ENCODE assay signal across 37 cellular contexts in the genomic region with DNA sequence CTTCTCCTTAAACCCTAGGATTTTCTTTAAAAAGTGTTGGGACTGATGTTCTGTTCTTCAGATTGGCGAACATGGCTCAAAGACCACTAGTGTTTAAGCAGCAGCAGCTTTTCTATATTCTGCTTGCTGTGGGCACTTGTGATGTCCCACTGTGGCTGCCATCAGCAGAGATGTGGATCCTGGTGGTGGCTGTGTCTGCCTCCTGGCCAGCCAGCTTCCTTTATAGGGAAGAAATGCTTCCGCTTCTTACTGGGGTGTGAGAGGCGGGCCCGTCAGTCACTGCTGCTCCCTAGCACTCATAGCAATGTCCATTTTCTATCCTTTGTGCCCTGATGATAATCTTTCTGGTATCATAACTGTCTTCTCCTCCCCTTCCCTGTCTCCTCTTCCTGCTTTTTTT.
"Had no signal": no experiment of that assay in that cellular context is flagged by ENCODE, and none has a peak within 500 bp of the region (broad histone marks: within the 10 kb centered on the region; RNA-seq: fewer than 3 reads in every experiment).

No MANE protein-coding gene starts in this region.

- H3K36me3 ChIP-seq: adrenal gland, brain microvascular endothelial cell, breast epithelium, WERI-Rb-1 had no signal

- H3K9me3 ChIP-seq: adrenal gland, body of pancreas, breast epithelium had no signal

- H3K27ac Mint-ChIP-seq: activated B cell treated with CpG ODN at 0.5 μM for 24 hours; activated CD4-positive, alpha-beta memory T cell treated with anti-CD3 and anti-CD28 coated beads for 36 hours; activated CD4-positive, alpha-beta T cell treated with anti-CD3 and anti-CD28 coated beads, Interleukin-2, amount 10 ng/mL, durations not matched to agents 24 days and 14 days; activated CD8-positive, alpha-beta T cell treated with anti-CD3 and anti-CD28 coated beads for 36 hours; activated naive CD4-positive, alpha-beta T cell treated with anti-CD3 and anti-CD28 coated beads for 36 hours; activated naive CD4-positive, alpha-beta T cell treated with anti-CD3 and anti-CD28 coated beads, Interleukin-2, amount 50 U/mL, for 72 hours; activated naive CD8-positive, alpha-beta T cell treated with anti-CD3 and anti-CD28 coated beads for 36 hours; activated T-cell treated with anti-CD3 and anti-CD28 coated beads, Interleukin-2, amount 50 U/mL, for 72 hours; activated T-helper 1 cell treated with anti-CD3 and anti-CD28 coated beads, Interleukin-12 subunit alpha, Interleukin-12 subunit beta, Interleukin-2, Interleukin-4 antibody, amounts not matched to agents 30 ng/mL and 10 ng/mL and 1 ng/mL, durations not matched to agents 14 hours and 24 hours and 36 hours; activated T-helper 17 cell treated with anti-CD3 and anti-CD28 coated beads, Interleukin-2, amount 50 U/mL, for 72 hours; T-helper 1 cell treated with Interleukin-12 subunit alpha and Interleukin-12 subunit beta and Interleukin-4 antibody, amounts not matched to agents 30 μg/mL and 1 μg/mL, for 36 hours; T-helper 2 cell treated with Interferon-gamma antibody and Interleukin-4, amounts not matched to agents 5 μg/mL and 100 μg/mL, for 36 hours had no signal

- H3K36me3 Mint-ChIP-seq: activated naive CD8-positive, alpha-beta T cell treated with anti-CD3 and anti-CD28 coated beads for 36 hours had no signal

- ATAC-seq: activated CD8-positive, alpha-beta T cell treated with anti-CD3 and anti-CD28 coated beads for 36 hours; activated naive CD4-positive, alpha-beta T cell treated with anti-CD3 and anti-CD28 coated beads, Interleukin-2, amount 50 U/mL, for 72 hours; activated T-cell treated with anti-CD3 and anti-CD28 coated beads, Interleukin-2, amount 50 U/mL, for 4 hours; activated T-cell treated with anti-CD3 and anti-CD28 coated beads, Interleukin-2, amount 50 U/mL, for 72 hours; activated T-helper 17 cell treated with anti-CD3 and anti-CD28 coated beads, Interleukin-2, amount 50 U/mL, for 72 hours; body of pancreas had no signal

- H3K4me3 ChIP-seq: adrenal gland, body of pancreas, breast epithelium had no signal

- FAIRE-seq: astrocyte, TTC549 had no signal

- H3K4me1 Mint-ChIP-seq: activated B cell treated with CpG ODN at 0.5 μM for 24 hours; activated T-helper 17 cell treated with anti-CD3 and anti-CD28 coated beads, Interleukin-2, amount 50 U/mL, for 72 hours had no signal

- DNase-seq: activated B cell treated with CpG ODN at 0.5 μM for 24 hours; activated CD4-positive, alpha-beta memory T cell treated with anti-CD3 and anti-CD28 coated beads for 36 hours; activated CD4-positive, alpha-beta T cell treated with anti-CD3 and anti-CD28 coated beads for 4 hours; activated CD4-positive, alpha-beta T cell treated with anti-CD3 and anti-CD28 coated beads, Interleukin-2, amount 10 ng/mL, durations not matched to agents 24 days and 14 days; activated CD4-positive, alpha-beta T cell treated with anti-CD3 and anti-CD28 coated beads, Interleukin-2, amount 50 U/mL, for 1 hour; activated CD4-positive, alpha-beta T cell treated with anti-CD3 and anti-CD28 coated beads, Interleukin-2, amount 50 U/mL, for 4 hours; activated CD4-positive, CD25-positive, alpha-beta regulatory T cell treated with anti-CD3 and anti-CD28 coated beads, Interleukin-2, amount 50 U/mL, for 72 hours; activated CD8-positive, alpha-beta memory T cell treated with anti-CD3 and anti-CD28 coated beads, Interleukin-2, amount 50 U/mL, for 4 hours; activated CD8-positive, alpha-beta T cell treated with anti-CD3 and anti-CD28 coated beads for 36 hours; activated effector memory CD4-positive, alpha-beta T cell treated with anti-CD3 and anti-CD28 coated beads, Interleukin-2, amount 50 U/mL, for 16 hours; activated gamma-delta T cell treated with Interleukin-2 at 50 U/mL for 16 hours; activated naive CD4-positive, alpha-beta T cell; activated naive CD4-positive, alpha-beta T cell treated with anti-CD3 and anti-CD28 coated beads for 36 hours; activated naive CD4-positive, alpha-beta T cell treated with anti-CD3 and anti-CD28 coated beads, Interleukin-2, amount 50 U/mL, for 16 hours; activated naive CD8-positive, alpha-beta T cell treated with anti-CD3 and anti-CD28 coated beads for 36 hours; activated T-cell treated with anti-CD3 and anti-CD28 coated beads for 4 hours; activated T-cell treated with anti-CD3 and anti-CD28 coated beads, Interleukin-2, amount 50 U/mL, for 1 hour; activated T-cell treated with anti-CD3 and anti-CD28 coated beads, Interleukin-2, amount 50 U/mL, for 4 hours; activated T-cell treated with anti-CD3 and anti-CD28 coated beads, Interleukin-2, amount 50 U/mL, for 72 hours; adrenal gland; amniotic stem cell; aorta; body of pancreas; brain microvascular endothelial cell; central memory CD4-positive, alpha-beta T cell; T-helper 1 cell; T-helper 2 cell; T-helper 9 cell; WERI-Rb-1 had no signal

- H3K27me3 ChIP-seq: adrenal gland, body of pancreas, brain microvascular endothelial cell, breast epithelium had no signal

- H3K4me1 ChIP-seq: body of pancreas, breast epithelium had no signal

- H3K27me3 Mint-ChIP-seq: activated B cell treated with CpG ODN at 0.5 μM for 24 hours; activated CD4-positive, alpha-beta memory T cell treated with anti-CD3 and anti-CD28 coated beads for 36 hours had no signal

- H3K27ac ChIP-seq: adrenal gland, body of pancreas, brain microvascular endothelial cell, breast epithelium, WERI-Rb-1 had no signal

- H3K4me3 Mint-ChIP-seq: activated B cell treated with CpG ODN at 0.5 μM for 24 hours; activated CD4-positive, alpha-beta memory T cell treated with anti-CD3 and anti-CD28 coated beads for 36 hours; activated CD4-positive, alpha-beta T cell treated with anti-CD3 and anti-CD28 coated beads, Interleukin-2, amount 10 ng/mL, durations not matched to agents 24 days and 14 days; activated CD8-positive, alpha-beta T cell treated with anti-CD3 and anti-CD28 coated beads for 36 hours; activated naive CD4-positive, alpha-beta T cell treated with anti-CD3 and anti-CD28 coated beads for 36 hours; activated naive CD8-positive, alpha-beta T cell treated with anti-CD3 and anti-CD28 coated beads for 36 hours; activated T-cell treated with anti-CD3 and anti-CD28 coated beads, Interleukin-2, amount 50 U/mL, for 4 hours; activated T-cell treated with anti-CD3 and anti-CD28 coated beads, Interleukin-2, amount 50 U/mL, for 72 hours; activated T-helper 1 cell treated with anti-CD3 and anti-CD28 coated beads, Interleukin-12 subunit alpha, Interleukin-12 subunit beta, Interleukin-2, Interleukin-4 antibody, amounts not matched to agents 30 ng/mL and 10 ng/mL and 1 ng/mL, durations not matched to agents 14 hours and 24 hours and 36 hours; activated T-helper 17 cell treated with anti-CD3 and anti-CD28 coated beads, Interleukin-2, amount 50 U/mL, for 72 hours; T-helper 1 cell treated with Interleukin-12 subunit alpha and Interleukin-12 subunit beta and Interleukin-4 antibody, amounts not matched to agents 30 μg/mL and 1 μg/mL, for 36 hours; T-helper 2 cell treated with Interferon-gamma antibody and Interleukin-4, amounts not matched to agents 5 μg/mL and 100 μg/mL, for 36 hours had no signal
